Comparison of ENCODE assay signal across 15 cellular contexts in genomic region chr3:38226273-38226672, GRCh38. TPM values are rescaled to one million over a fixed set of nuclear protein-coding genes. Genes with fewer than 3 reads are reported as not detected.
DNase-seq lines count a peak whose midpoint lies in the region; ATAC-seq, FAIRE-seq and TF ChIP-seq lines count a peak whose summit lies in the region.
"Had no signal": no experiment of that assay in that cellular context is flagged by ENCODE, and none has a peak within 500 bp of the region (broad histone marks: within the 10 kb centered on the region; RNA-seq: fewer than 3 reads in every experiment).

No MANE protein-coding gene starts in this region.

- H3K4me1 Mint-ChIP-seq in nephron progenitor cell (no peaks in the 10 kb centered on the region), WTC11 (no peaks in the 10 kb centered on the region)

- H3K4me3 Mint-ChIP-seq in nephron progenitor cell, result no peak overlapping the region
- H3K4me3 Mint-ChIP-seq in WTC11, result no peak overlapping the region
- H3K4me3 Mint-ChIP-seq: dendritic cell treated with granulocyte-macrophage colony-stimulating factor and Interleukin-4, amounts not matched to agents 40 ng/mL and 50 ng/mL, for 4 days; stimulated activated naive CD8-positive, alpha-beta T cell treated with anti-CD3 and anti-CD28 coated beads, Interleukin-15, Interleukin-2, amounts not matched to agents 100 ng/mL and 50 ng/mL, for 24 hours had no signal

- H3K36me3 Mint-ChIP-seq in nephron progenitor cell (ENCODE audit: low read depth) (peaks cover 49% of the 10 kb centered on the region), WTC11 (peaks cover 31% of the 10 kb centered on the region)

- H3K27ac ChIP-seq in OCI-LY7 (ENCODE audit: low read depth, low read length, poor library complexity, severe bottlenecking), result no peak overlapping the region
- H3K27ac ChIP-seq: spleen, vagina had no signal

- H3K36me3 ChIP-seq in OCI-LY7 (ENCODE audit: insufficient read depth, low read length), result peaks cover 92% of the 10 kb centered on the region
- H3K36me3 ChIP-seq in bronchial epithelial cell (ENCODE audit: control insufficient read depth, insufficient read depth, low read length), result peaks cover 4% of the 10 kb centered on the region

- POLR2A ChIA-PET in OCI-LY7 (lab: Charles Lee) (interaction anchor here (0.7 kb wide), 1 partner anchor 29 kb away, joined by 3 read pairs; no protein-coding TSS in a partner anchor), WTC11 (lab: Charles Lee) (no interaction called here)

- H3K27me3 ChIP-seq in bronchial epithelial cell (ENCODE audit: control insufficient read depth, insufficient read depth, low read length), result no peaks in the 10 kb centered on the region
- H3K27me3 ChIP-seq: spleen, vagina had no signal

- FAIRE-seq in bronchial epithelial cell (lab: Jason Lieb, UNC), result no peak

- intact Hi-C loops in OCI-LY7 (cut with micrococcal nuclease; ENCODE audit: unreplicated experiment) (no loop called here), lower leg skin (cut with DNase I; ENCODE audit: low total_unique reads) (no loop called here)

- BruUV-seq in OCI-LY7 (replicated peaks; lab: Mats Ljungman, UMichigan), result TSS peak; percentile 28

- H3K4me3 ChIP-seq in OCI-LY7 (ENCODE audit: low read depth, low read length, poor library complexity, severe bottlenecking), result no peak overlapping the region
- no peak overlapping the region for H3K4me3 ChIP-seq in bronchial epithelial cell (ENCODE audit: low read depth, low read length)
- H3K4me3 ChIP-seq in lower leg skin (ENCODE audit: low read depth, poor library complexity, severe bottlenecking), result no peak overlapping the region
- H3K4me3 ChIP-seq: spleen, vagina had no signal

- no peaks in the 10 kb centered on the region for H3K4me1 ChIP-seq in OCI-LY7 (ENCODE audit: insufficient read depth, low read length, poor library complexity, severe bottlenecking)
- H3K4me1 ChIP-seq: vagina had no signal

- H3K9me3 ChIP-seq in OCI-LY7 (ENCODE audit: low read length), result no peaks in the 10 kb centered on the region
- H3K9me3 ChIP-seq: spleen, vagina had no signal

- ATAC-seq in GM21447 (IDR thresholded peaks at IDR 0.05; ENCODE audit: unreplicated experiment) (no peak), HG02610 (IDR thresholded peaks at IDR 0.05; ENCODE audit: unreplicated experiment) (no peak), WTC11 (no peak)
- ATAC-seq: left ventricle myocardium superior had no signal

- no peaks in the 10 kb centered on the region for H3K79me2 ChIP-seq in OCI-LY7 (ENCODE audit: insufficient read depth, low read depth, low read length)

- CTCF ChIA-PET in OCI-LY7 (lab: Charles Lee; ENCODE audit: unreplicated experiment) (interaction anchor here (0.5 kb wide), 1 partner anchor 22 kb away, joined by 3 read pairs; no protein-coding TSS in a partner anchor), WTC11 (lab: Charles Lee) (no interaction called here)

- no peaks in the 10 kb centered on the region for H3K9me2 ChIP-seq in OCI-LY7 (ENCODE audit: insufficient read depth, low read length)

- H2AFZ ChIP-seq in OCI-LY7 (ENCODE audit: low read length), result no peak overlapping the region

- H3K4me2 ChIP-seq in OCI-LY7 (ENCODE audit: low read length), result no peak overlapping the region

- H3K27me3 Mint-ChIP-seq in nephron progenitor cell (ENCODE audit: low read depth, poor library complexity) (no peaks in the 10 kb centered on the region), WTC11 (ENCODE audit: low read depth) (no peaks in the 10 kb centered on the region)
- H3K27me3 Mint-ChIP-seq: dendritic cell treated with granulocyte-macrophage colony-stimulating factor and Interleukin-4, amounts not matched to agents 40 ng/mL and 50 ng/mL, for 4 days; stimulated activated naive CD8-positive, alpha-beta T cell treated with anti-CD3 and anti-CD28 coated beads, Interleukin-15, Interleukin-2, amounts not matched to agents 100 ng/mL and 50 ng/mL, for 24 hours had no signal

- no peaks in the 10 kb centered on the region for H3K9me3 Mint-ChIP-seq in nephron progenitor cell
- H3K9me3 Mint-ChIP-seq in WTC11, result no peaks in the 10 kb centered on the region
- H3K9me3 Mint-ChIP-seq: dendritic cell treated with granulocyte-macrophage colony-stimulating factor and Interleukin-4, amounts not matched to agents 40 ng/mL and 50 ng/mL, for 4 days; stimulated activated naive CD8-positive, alpha-beta T cell treated with anti-CD3 and anti-CD28 coated beads, Interleukin-15, Interleukin-2, amounts not matched to agents 100 ng/mL and 50 ng/mL, for 24 hours had no signal

- TF ChIP-seq CTCF in OCI-LY7 (conservative IDR thresholded peaks at IDR 0.05; ENCODE audit: low read length) (no peak), bronchial epithelial cell (IDR thresholded peaks at IDR 0.05; ENCODE audit: insufficient read depth, low read length, severe bottlenecking) (no peak), nephron progenitor cell (IDR thresholded peaks at IDR 0.05) (no peak), WTC11 (IDR thresholded peaks at IDR 0.05) (no peak), lower leg skin (IDR thresholded peaks at IDR 0.05) (no peak)

- no peaks in the 10 kb centered on the region for H4K20me1 ChIP-seq in OCI-LY7 (ENCODE audit: insufficient read depth, low read length)

- 97 to 99% methylated on average over 2 of the region's 2 CpGs for WGBS in lower leg skin, 2 donors

- TF ChIP-seq POLR2A in lower leg skin (IDR thresholded peaks at IDR 0.05), result no peak

- peak; percentile 60 for DNase-seq in EL
- no peak for DNase-seq in OCI-LY7 (ENCODE audit: low spot score)
- DNase-seq in bronchial epithelial cell (ENCODE audit: low read depth), result peak; percentile 75
- no peak for DNase-seq in nephron progenitor cell
- no peak for DNase-seq in WTC11 (ENCODE audit: low spot score)
- DNase-seq in lower leg skin (ENCODE audit: low spot score in 2 of 2), result no peak
- DNase-seq: anterior cingulate cortex, left ventricle myocardium superior, posterior cingulate gyrus, spleen had no signal

- H3K27ac Mint-ChIP-seq in nephron progenitor cell (peak overlapping the region; percentile 31), WTC11 (no peak overlapping the region)
- H3K27ac Mint-ChIP-seq: dendritic cell treated with granulocyte-macrophage colony-stimulating factor and Interleukin-4, amounts not matched to agents 40 ng/mL and 50 ng/mL, for 4 days; stimulated activated naive CD8-positive, alpha-beta T cell treated with anti-CD3 and anti-CD28 coated beads, Interleukin-15, Interleukin-2, amounts not matched to agents 100 ng/mL and 50 ng/mL, for 24 hours had no signal

TF ChIP-seq in WTC11, 78 proteins besides CTCF, POLR2A, EP300 and RAD21 (continues in another document):
- TF ChIP-seq USF2 (CRISPR knock-in tag; IDR thresholded peaks at IDR 0.05), result no peak
- TF ChIP-seq FOXK1 (CRISPR knock-in tag; IDR thresholded peaks at IDR 0.05), result no peak
- no peak for TF ChIP-seq ZSCAN18 (CRISPR knock-in tag; IDR thresholded peaks at IDR 0.05)
- no peak for TF ChIP-seq ELF4 (CRISPR knock-in tag; IDR thresholded peaks at IDR 0.05; ENCODE audit: low read depth)
- TF ChIP-seq JUN (CRISPR knock-in tag; IDR thresholded peaks at IDR 0.05), result no peak
- no peak for TF ChIP-seq ZBTB21 (CRISPR knock-in tag; IDR thresholded peaks at IDR 0.05; ENCODE audit: borderline replicate concordance)
- TF ChIP-seq, protein P1, sequence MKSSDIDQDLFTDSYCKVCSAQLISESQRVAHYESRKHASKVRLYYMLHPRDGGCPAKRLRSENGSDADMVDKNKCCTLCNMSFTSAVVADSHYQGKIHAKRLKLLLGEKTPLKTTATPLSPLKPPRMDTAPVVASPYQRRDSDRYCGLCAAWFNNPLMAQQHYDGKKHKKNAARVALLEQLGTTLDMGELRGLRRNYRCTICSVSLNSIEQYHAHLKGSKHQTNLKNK (CRISPR knock-in tag; IDR thresholded peaks at IDR 0.05), result no peak
- TF ChIP-seq ZNF263 (CRISPR knock-in tag; IDR thresholded peaks at IDR 0.05; ENCODE audit: low read depth), result no peak
- no peak for TF ChIP-seq TP53 (CRISPR knock-in tag; IDR thresholded peaks at IDR 0.05)
- TF ChIP-seq, protein P2, sequence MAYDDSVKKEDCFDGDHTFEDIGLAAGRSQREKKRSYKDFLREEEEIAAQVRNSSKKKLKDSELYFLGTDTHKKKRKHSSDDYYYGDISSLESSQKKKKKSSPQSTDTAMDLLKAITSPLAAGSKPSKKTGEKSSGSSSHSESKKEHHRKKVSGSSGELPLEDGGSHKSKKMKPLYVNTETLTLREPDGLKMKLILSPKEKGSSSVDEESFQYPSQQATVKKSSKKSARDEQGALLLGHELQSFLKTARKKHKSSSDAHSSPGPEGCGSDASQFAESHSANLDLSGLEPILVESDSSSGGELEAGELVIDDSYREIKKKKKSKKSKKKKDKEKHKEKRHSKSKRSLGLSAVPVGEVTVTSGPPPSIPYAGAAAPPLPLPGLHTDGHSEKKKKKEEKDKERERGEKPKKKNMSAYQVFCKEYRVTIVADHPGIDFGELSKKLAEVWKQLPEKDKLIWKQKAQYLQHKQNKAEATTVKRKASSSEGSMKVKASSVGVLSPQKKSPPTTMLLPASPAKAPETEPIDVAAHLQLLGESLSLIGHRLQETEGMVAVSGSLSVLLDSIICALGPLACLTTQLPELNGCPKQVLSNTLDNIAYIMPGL (CRISPR knock-in tag; IDR thresholded peaks at IDR 0.05), result no peak

RNA-seq across cellular contexts. Expression of gene SLC22A13, which starts 39.3 kb away (rescaled TPM):
- total RNA-seq in OCI-LY7 (2014; rRNA removed; shearing (Covaris generic)), result 0.13 TPM in 2 replicates
- total RNA-seq in OCI-LY7 (2022) (0.27 TPM in 1 of 2 replicates, not detected in the other), bronchial epithelial cell (0.77 and 0.79 TPM in 2 replicates), WTC11 (2021) (0.16 to 0.42 TPM (median 0.30 TPM) in 3 replicates), lower leg skin (under 1 TPM in 2 of 4 donors, not detected in 2; 0.13 to 0.17 TPM)
- total RNA-seq: left ventricle myocardium superior, vagina had no signal

RNA-seq across cellular contexts. Expression of gene SLC22A14, which starts 55.8 kb away (rescaled TPM):
- total RNA-seq in OCI-LY7 (2014; rRNA removed; shearing (Covaris generic)), result not detected in 2 replicates
- total RNA-seq in OCI-LY7 (2022) (not detected in 2 replicates), bronchial epithelial cell (0.26 and 0.64 TPM in 2 replicates), WTC11 (2021) (0.09 TPM in 1 of 3 replicates, not detected in the others), lower leg skin (under 1 TPM in 2 of 4 donors, not detected in 2; 0.10 to 0.45 TPM)
- total RNA-seq: left ventricle myocardium superior had no signal

Comparison
In these comparisons a context has a peak if more than half of its experiments do, and no peak if none do; other contexts are left out.
1. DNase-seq: peak in EL (single experiment) and bronchial epithelial cell (single experiment); none in OCI-LY7 (single experiment), nephron progenitor cell (single experiment), WTC11 (single experiment) and lower leg skin (0 of 2).